In genomic region chr12:38138225-38139221, GRCh38 we compare ENCODE assay signal across 8 cellular contexts.
DNase-seq lines count a peak whose midpoint lies in the region; ATAC-seq and TF ChIP-seq lines count a peak whose summit lies in the region.

No MANE protein-coding gene starts in this region.

- H3K4me3 Mint-ChIP-seq in activated T-cell treated with anti-CD3 and anti-CD28 coated beads, Interleukin-2, amount 50 U/mL, for 4 hours, result peak overlapping the region; percentile 79
- H3K4me3 Mint-ChIP-seq in natural killer cell, result peak overlapping the region; percentile 26
- H3K4me3 Mint-ChIP-seq in stimulated activated naive CD8-positive, alpha-beta T cell treated with anti-CD3 and anti-CD28 coated beads, Interleukin-15, Interleukin-2, amounts not matched to agents 100 ng/mL and 50 ng/mL, for 24 hours, result peak overlapping the region; percentile 74

- peaks cover 8% of the 10 kb centered on the region for H3K4me1 Mint-ChIP-seq in activated T-cell treated with anti-CD3 and anti-CD28 coated beads, Interleukin-2, amount 50 U/mL, for 4 hours (ENCODE audit: low read depth)
- peaks cover 4 to 6% of the 10 kb centered on the region in 2 donors for H3K4me1 Mint-ChIP-seq in natural killer cell
- peaks cover 8% of the 10 kb centered on the region for H3K4me1 Mint-ChIP-seq in stimulated activated naive CD8-positive, alpha-beta T cell treated with anti-CD3 and anti-CD28 coated beads, Interleukin-15, Interleukin-2, amounts not matched to agents 100 ng/mL and 50 ng/mL, for 24 hours (ENCODE audit: low read depth)

- DNase-seq in AML-193 (lab: John Stamatoyannopoulos, UW) (peak; percentile 46 to 58), fibroblast of gingiva (ENCODE audit: low read depth) (peak; percentile 30), natural killer cell (peak; percentile 36)
- DNase-seq in activated T-cell treated with anti-CD3 and anti-CD28 coated beads, Interleukin-2, amount 50 U/mL, for 4 hours, result peak; percentile 60

- intact Hi-C loops in natural killer cell (cut with micrococcal nuclease), result loop anchor here (1.0 to 10.0 kb wide), 3 partner anchors 178 to 1134 kb away; partner anchors contain the start of gene ALG10B

- H3K9me3 Mint-ChIP-seq in activated T-cell treated with anti-CD3 and anti-CD28 coated beads, Interleukin-2, amount 50 U/mL, for 4 hours, result no peaks in the 10 kb centered on the region
- no peaks in the 10 kb centered on the region for H3K9me3 Mint-ChIP-seq in natural killer cell
- H3K9me3 Mint-ChIP-seq in stimulated activated naive CD8-positive, alpha-beta T cell treated with anti-CD3 and anti-CD28 coated beads, Interleukin-15, Interleukin-2, amounts not matched to agents 100 ng/mL and 50 ng/mL, for 24 hours, result no peaks in the 10 kb centered on the region

- H3K9ac ChIP-seq in OCI-LY1 (ENCODE audit: low read length), result no peak overlapping the region

- H3K27me3 ChIP-seq in OCI-LY1 (ENCODE audit: insufficient read depth, low read length), result no peaks in the 10 kb centered on the region

- no peak overlapping the region for H3K4me3 ChIP-seq in OCI-LY1 (ENCODE audit: low read depth, low read length, poor library complexity, severe bottlenecking)

- H3K36me3 Mint-ChIP-seq in activated T-cell treated with anti-CD3 and anti-CD28 coated beads, Interleukin-2, amount 50 U/mL, for 4 hours (ENCODE audit: insufficient read depth), result no peaks in the 10 kb centered on the region
- no peaks in the 10 kb centered on the region for H3K36me3 Mint-ChIP-seq in natural killer cell
- H3K36me3 Mint-ChIP-seq in stimulated activated naive CD8-positive, alpha-beta T cell treated with anti-CD3 and anti-CD28 coated beads, Interleukin-15, Interleukin-2, amounts not matched to agents 100 ng/mL and 50 ng/mL, for 24 hours (ENCODE audit: low read depth), result no peaks in the 10 kb centered on the region

- H3K36me3 ChIP-seq in OCI-LY1 (ENCODE audit: insufficient read depth, low read length), result no peaks in the 10 kb centered on the region

- H3K79me2 ChIP-seq in OCI-LY1 (ENCODE audit: insufficient read depth, low read length), result no peaks in the 10 kb centered on the region

- H3K9me2 ChIP-seq in OCI-LY1 (ENCODE audit: low read depth, low read length), result no peaks in the 10 kb centered on the region

- peaks cover 22% of the 10 kb centered on the region for H3K27me3 Mint-ChIP-seq in activated T-cell treated with anti-CD3 and anti-CD28 coated beads, Interleukin-2, amount 50 U/mL, for 4 hours (ENCODE audit: low read depth)
- no peaks in the 10 kb centered on the region for H3K27me3 Mint-ChIP-seq in natural killer cell (ENCODE audit: low read depth in 2 of 2)
- peaks cover 3% of the 10 kb centered on the region for H3K27me3 Mint-ChIP-seq in stimulated activated naive CD8-positive, alpha-beta T cell treated with anti-CD3 and anti-CD28 coated beads, Interleukin-15, Interleukin-2, amounts not matched to agents 100 ng/mL and 50 ng/mL, for 24 hours

- no peaks in the 10 kb centered on the region for H3K9me3 ChIP-seq in OCI-LY1 (ENCODE audit: low read length)

- no peak overlapping the region for H3K27ac ChIP-seq in OCI-LY1 (ENCODE audit: low read depth, low read length, poor library complexity, severe bottlenecking)

- ATAC-seq in GM18519 (IDR thresholded peaks at IDR 0.05; ENCODE audit: low FRiP score, unreplicated experiment), result peak; percentile 63
- ATAC-seq in HG03442 (IDR thresholded peaks at IDR 0.05; ENCODE audit: unreplicated experiment), result peak; percentile 79
- ATAC-seq in activated T-cell treated with anti-CD3 and anti-CD28 coated beads, Interleukin-2, amount 50 U/mL, for 4 hours, result peak; percentile 59
- ATAC-seq in natural killer cell, result peak; percentile 57 to 75 (median 64)

- H3K4me2 ChIP-seq in OCI-LY1 (ENCODE audit: low read length), result no peak overlapping the region

- TF ChIP-seq CTCF in OCI-LY1 (IDR thresholded peaks at IDR 0.05; ENCODE audit: low read length) (peak; percentile 89), natural killer cell (IDR thresholded peaks at IDR 0.05) (peak; percentile 99)

- no peaks in the 10 kb centered on the region for H3F3A ChIP-seq in OCI-LY1 (ENCODE audit: insufficient read depth, low read length)

- peak overlapping the region in 1 of 2 donors; percentile 35 for H3K27ac Mint-ChIP-seq in natural killer cell
- peak overlapping the region; percentile 28 for H3K27ac Mint-ChIP-seq in stimulated activated naive CD8-positive, alpha-beta T cell treated with anti-CD3 and anti-CD28 coated beads, Interleukin-15, Interleukin-2, amounts not matched to agents 100 ng/mL and 50 ng/mL, for 24 hours

- no peaks in the 10 kb centered on the region for H4K20me1 ChIP-seq in OCI-LY1 (ENCODE audit: insufficient read depth, low read length)

- peaks cover 13% of the 10 kb centered on the region for H3K4me1 ChIP-seq in OCI-LY1 (ENCODE audit: insufficient read depth, low read length, severe bottlenecking)

- no peak overlapping the region for H2AFZ ChIP-seq in OCI-LY1 (ENCODE audit: low read length)

Comparison
In these comparisons a context has a peak if more than half of its experiments do, and no peak if none do; other contexts are left out.
1. H3K4me3 Mint-ChIP-seq: peak in every context shown above with its lines; median percentile 79 in activated T-cell treated with anti-CD3 and anti-CD28 coated beads, Interleukin-2, amount 50 U/mL, for 4 hours; 74 in stimulated activated naive CD8-positive, alpha-beta T cell treated with anti-CD3 and anti-CD28 coated beads, Interleukin-15, Interleukin-2, amounts not matched to agents 100 ng/mL and 50 ng/mL, for 24 hours; 26 in natural killer cell.